Comparison of ENCODE assay signal across 8 cellular contexts in genomic region chr20:10433014-10433622, GRCh38. TPM values are rescaled to one million over a fixed set of nuclear protein-coding genes. Genes with fewer than 3 reads are reported as not detected.
A peak's percentile ranks its signal among the peaks of the same experiment; 100 is the strongest.
DNase-seq lines count a peak whose midpoint lies in the region; ATAC-seq and TF ChIP-seq lines count a peak whose summit lies in the region.

No MANE protein-coding gene starts in this region.

- H3K4me3 ChIP-seq in SK-N-MC (peak overlapping the region; percentile 79), fibroblast of villous mesenchyme (ENCODE audit: low read depth, low read length) (peak overlapping the region; percentile 85), rectal smooth muscle tissue (ENCODE audit: low read length) (peak overlapping the region; percentile 96)

- H3K27ac ChIP-seq in H9 (ENCODE audit: insufficient read length, low read depth, low read length) (no peak overlapping the region), SK-N-MC (peak overlapping the region; percentile 91; the same call in 1 of the 2 replicates), rectal smooth muscle tissue (ENCODE audit: low read depth, low read length) (peak overlapping the region; percentile 93)

- TF ChIP-seq CTCF in H9 (conservative IDR thresholded peaks at IDR 0.05), result no peak
- TF ChIP-seq CTCF in fibroblast of villous mesenchyme (IDR thresholded peaks at IDR 0.05; ENCODE audit: insufficient read depth, low read depth, low read length), result no peak
- no peak for TF ChIP-seq CTCF in omental fat pad (IDR thresholded peaks at IDR 0.05)

- H3T11ph ChIP-seq in H9 (ENCODE audit: low read length), result no peak overlapping the region

- H3K4me1 Mint-ChIP-seq in H9, result peaks cover 43 to 48% of the 10 kb centered on the region in 2 experiments

- H3K27me3 ChIP-seq in H9 (ENCODE audit: insufficient read depth, low read length), result no peaks in the 10 kb centered on the region
- H3K27me3 ChIP-seq in rectal smooth muscle tissue (ENCODE audit: control insufficient read depth, insufficient read depth, low read length), result no peaks in the 10 kb centered on the region

- no peak overlapping the region for H2BK5ac ChIP-seq in H9 (ENCODE audit: insufficient read length, low read length)

- no peak overlapping the region for H2AFZ ChIP-seq in H9 (ENCODE audit: low read length)

- peaks cover 4% of the 10 kb centered on the region for H3K79me1 ChIP-seq in H9 (ENCODE audit: insufficient read depth, low read depth, low read length, poor library complexity, severe bottlenecking)

- no peak overlapping the region for H4K8ac ChIP-seq in H9 (replicated peaks; ENCODE audit: insufficient read length, low read depth, low read length)

- H3K27me3 Mint-ChIP-seq in H9 (ENCODE audit: low read depth), result no peaks in the 10 kb centered on the region

- H3K14ac ChIP-seq in H9 (ENCODE audit: insufficient read depth, low read length), result peak overlapping the region; percentile 88; the same call in 1 of the 2 replicates

- no peak for DNase-seq in H9
- no peak for DNase-seq in SK-N-MC (ENCODE audit: low read depth, low spot score)
- DNase-seq in fibroblast of villous mesenchyme (ENCODE audit: low read depth), result no peak
- no peak for DNase-seq in omental fat pad (ENCODE audit: low spot score)
- no peak for DNase-seq in mucosa of gallbladder (ENCODE audit: low spot score)
- DNase-seq in cerebellar nuclear complex (lab: John Stamatoyannopoulos, UW), result no peak

- H3K4me2 ChIP-seq in H9 (ENCODE audit: insufficient read depth, insufficient read length, low read length), result peak overlapping the region; percentile 80

- no peak overlapping the region for H2AK5ac ChIP-seq in H9 (ENCODE audit: insufficient read length, low read length)

- H3K36me3 ChIP-seq in SK-N-MC (ENCODE audit: insufficient read depth, low read length) (peaks cover 7% of the 10 kb centered on the region; the same call in 1 of the 2 replicates), rectal smooth muscle tissue (ENCODE audit: control insufficient read depth, insufficient read depth, low read length) (no peaks in the 10 kb centered on the region)

- H3K23ac ChIP-seq in H9 (ENCODE audit: insufficient read length, low read depth, low read length), result no peak overlapping the region

- no peak overlapping the region for H2BK120ac ChIP-seq in H9 (ENCODE audit: low read depth, low read length, poor library complexity, severe bottlenecking)

- peaks cover 10% of the 10 kb centered on the region; the same call in 1 of the 2 replicates for H3K79me2 ChIP-seq in H9 (ENCODE audit: insufficient read depth, low read length)

- H2BK12ac ChIP-seq in H9 (ENCODE audit: insufficient read length, low read depth, low read length), result no peak overlapping the region

- peak overlapping the region; percentile 87 to 94 for H3K4me3 Mint-ChIP-seq in H9

- H3K56ac ChIP-seq in H9 (ENCODE audit: insufficient read length, low read depth, low read length), result no peak overlapping the region

- H3K27ac Mint-ChIP-seq in H9, result peak overlapping the region; percentile 6 to 100 (median 83); a peak in 5 of 7 replicates

- no peaks in the 10 kb centered on the region for H4K20me1 ChIP-seq in H9 (ENCODE audit: control insufficient read depth, insufficient read depth, insufficient read length)

- H4K5ac ChIP-seq in H9 (ENCODE audit: insufficient read length, low read depth, low read length), result no peak overlapping the region

- H3K9me3 ChIP-seq in H9 (ENCODE audit: control insufficient read depth, low read depth, low read length) (no peaks in the 10 kb centered on the region), SK-N-MC (ENCODE audit: low read depth, low read length) (no peaks in the 10 kb centered on the region)

- peaks cover 3 to 6% (median 3%) of the 10 kb centered on the region in 3 experiments; a peak in 4 of 7 replicates for H3K36me3 Mint-ChIP-seq in H9 (ENCODE audit: insufficient read depth in 1 of 3, low read depth in 3 of 3)

- no peak overlapping the region for H2BK20ac ChIP-seq in H9 (ENCODE audit: low read depth, low read length, poor library complexity, severe bottlenecking)

- H2BK15ac ChIP-seq in H9 (ENCODE audit: low read depth, low read length), result no peak overlapping the region

- H3K4ac ChIP-seq in H9 (ENCODE audit: low read depth, low read length), result no peak overlapping the region

- H3K4me1 ChIP-seq in H9 (ENCODE audit: insufficient read depth, low read length) (peaks cover 3% of the 10 kb centered on the region; the same call in 1 of the 2 replicates), rectal smooth muscle tissue (ENCODE audit: control insufficient read depth, insufficient read depth, low read length) (no peaks in the 10 kb centered on the region)

- peaks cover 4% of the 10 kb centered on the region for H3K23me2 ChIP-seq in H9 (ENCODE audit: insufficient read length, low read depth, low read length, poor library complexity, severe bottlenecking)

- no peaks in the 10 kb centered on the region for H3K9me3 Mint-ChIP-seq in H9

- WGBS in H9 (ENCODE audit: extremely low coverage, insufficient read length, low lambda C conversion rate), result no CpG with 5 or more reads among the region's 30 CpGs

- ATAC-seq in omental fat pad (ENCODE audit: low FRiP score) (no peak), GM21786 (IDR thresholded peaks at IDR 0.05; ENCODE audit: unreplicated experiment) (no peak)

- H3K9ac ChIP-seq in H9 (ENCODE audit: extremely low read depth, insufficient read length, low read length) (peak overlapping the region; percentile 56), SK-N-MC (ENCODE audit: insufficient read length) (peak overlapping the region; percentile 87), rectal smooth muscle tissue (ENCODE audit: low read length) (peak overlapping the region; percentile 76)

- no peak overlapping the region for H3K18ac ChIP-seq in H9 (ENCODE audit: insufficient read length, low read depth, low read length)

- H4K91ac ChIP-seq in H9 (ENCODE audit: insufficient read length, low read depth, low read length), result no peak overlapping the region

RNA-seq across cellular contexts. Expression of gene MKKS, which starts 0.9 kb away (rescaled TPM):
- 10.6 and 11.6 TPM in 2 replicates for total RNA-seq in H9 (2021)
- 3.5 and 9.1 TPM in 2 replicates for total RNA-seq in fibroblast of villous mesenchyme
- total RNA-seq in omental fat pad, result 10 to 100 TPM in 3 of 4 donors, 1 to 10 TPM in 1; 7.7 to 25.5 (median 12.5) TPM
- 33.2 TPM for total RNA-seq in mucosa of gallbladder

RNA-seq across cellular contexts. Expression of gene SLX4IP, which starts 2.0 kb away (rescaled TPM):
- total RNA-seq in H9 (2021) (7.1 and 7.9 TPM in 2 replicates), fibroblast of villous mesenchyme (3.2 and 5.6 TPM in 2 replicates), omental fat pad (1 to 10 TPM; 2.0 to 3.4 (median 3.3) TPM), mucosa of gallbladder (11.3 TPM)
